ENCODE assay signal across 9 cellular contexts in genomic region chr12:724194-724855, GRCh38. TPM values are rescaled to one million over a fixed set of nuclear protein-coding genes. Genes with fewer than 3 reads are reported as not detected.
A peak's percentile ranks its signal among the peaks of the same experiment; 100 is the strongest.
DNase-seq lines count a peak whose midpoint lies in the region; ATAC-seq, FAIRE-seq and TF ChIP-seq lines count a peak whose summit lies in the region.
"Had no signal": no experiment of that assay in that cellular context is flagged by ENCODE, and none has a peak within 500 bp of the region (broad histone marks: within the 10 kb centered on the region; RNA-seq: fewer than 3 reads in every experiment).

No MANE protein-coding gene starts in this region.

- no peaks in the 10 kb centered on the region for H3K27me3 Mint-ChIP-seq in activated naive CD4-positive, alpha-beta T cell treated with anti-CD3 and anti-CD28 coated beads, Interleukin-2, amount 50 U/mL, for 24 hours
- no peaks in the 10 kb centered on the region for H3K27me3 Mint-ChIP-seq in stimulated activated naive CD8-positive, alpha-beta T cell treated with anti-CD3 and anti-CD28 coated beads, Interleukin-15, Interleukin-2, amounts not matched to agents 100 ng/mL and 50 ng/mL, for 24 hours

- peaks cover 87% of the 10 kb centered on the region for H3K4me1 Mint-ChIP-seq in activated naive CD4-positive, alpha-beta T cell treated with anti-CD3 and anti-CD28 coated beads, Interleukin-2, amount 50 U/mL, for 24 hours
- peaks cover 86% of the 10 kb centered on the region for H3K4me1 Mint-ChIP-seq in stimulated activated naive CD8-positive, alpha-beta T cell treated with anti-CD3 and anti-CD28 coated beads, Interleukin-15, Interleukin-2, amounts not matched to agents 100 ng/mL and 50 ng/mL, for 24 hours (ENCODE audit: low read depth)

- no peak for DNase-seq in activated naive CD4-positive, alpha-beta T cell (lab: John Stamatoyannopoulos, UW)
- peak; percentile 48 for DNase-seq in OCI-M1 (lab: John Stamatoyannopoulos, UW)
- peak; percentile 87 for DNase-seq in epithelial cell of esophagus (ENCODE audit: low read depth)
- DNase-seq in mucosa of gallbladder (ENCODE audit: low spot score): no peak
- no peak for DNase-seq in D721Med (ENCODE audit: insufficient read length, low spot score)

- H3K4me3 ChIP-seq in epithelial cell of esophagus (ENCODE audit: low read length): no peak overlapping the region
- H3K4me3 ChIP-seq: tibial nerve had no signal

- peak overlapping the region; percentile 54 for H3K4me3 Mint-ChIP-seq in activated naive CD4-positive, alpha-beta T cell treated with anti-CD3 and anti-CD28 coated beads, Interleukin-2, amount 50 U/mL, for 24 hours
- peak overlapping the region; percentile 30 for H3K4me3 Mint-ChIP-seq in stimulated activated naive CD8-positive, alpha-beta T cell treated with anti-CD3 and anti-CD28 coated beads, Interleukin-15, Interleukin-2, amounts not matched to agents 100 ng/mL and 50 ng/mL, for 24 hours

- no peaks in the 10 kb centered on the region for H3K36me3 Mint-ChIP-seq in activated naive CD4-positive, alpha-beta T cell treated with anti-CD3 and anti-CD28 coated beads, Interleukin-2, amount 50 U/mL, for 24 hours
- H3K36me3 Mint-ChIP-seq in stimulated activated naive CD8-positive, alpha-beta T cell treated with anti-CD3 and anti-CD28 coated beads, Interleukin-15, Interleukin-2, amounts not matched to agents 100 ng/mL and 50 ng/mL, for 24 hours (ENCODE audit: low read depth): peaks cover 4% of the 10 kb centered on the region

- no peak for ATAC-seq in HG02678 (IDR thresholded peaks at IDR 0.05; ENCODE audit: unreplicated experiment)

- H3K9me3 Mint-ChIP-seq in activated naive CD4-positive, alpha-beta T cell treated with anti-CD3 and anti-CD28 coated beads, Interleukin-2, amount 50 U/mL, for 24 hours: peaks cover 13% of the 10 kb centered on the region
- H3K9me3 Mint-ChIP-seq in stimulated activated naive CD8-positive, alpha-beta T cell treated with anti-CD3 and anti-CD28 coated beads, Interleukin-15, Interleukin-2, amounts not matched to agents 100 ng/mL and 50 ng/mL, for 24 hours: peaks cover 7% of the 10 kb centered on the region

- no peak for TF ChIP-seq CTCF in epithelial cell of esophagus (IDR thresholded peaks at IDR 0.05; ENCODE audit: insufficient read depth, low read depth, low read length, missing control alignments)
- no peak for TF ChIP-seq CTCF in D721Med (IDR thresholded peaks at IDR 0.05; ENCODE audit: insufficient read depth, missing control alignments)

- peak overlapping the region; percentile 96 for H3K27ac Mint-ChIP-seq in activated naive CD4-positive, alpha-beta T cell treated with anti-CD3 and anti-CD28 coated beads, Interleukin-2, amount 50 U/mL, for 24 hours
- H3K27ac Mint-ChIP-seq in stimulated activated naive CD8-positive, alpha-beta T cell treated with anti-CD3 and anti-CD28 coated beads, Interleukin-15, Interleukin-2, amounts not matched to agents 100 ng/mL and 50 ng/mL, for 24 hours: peak overlapping the region; percentile 88

- FAIRE-seq in D721Med (lab: Jason Lieb, UNC): no peak

RNA-seq across cellular contexts. Expression of gene WNK1, which starts 28.1 kb away (rescaled TPM):
- total RNA-seq in mucosa of gallbladder: 170 TPM

Comparison
In these comparisons a context has a peak if more than half of its experiments do, and no peak if none do; other contexts are left out.
1. DNase-seq: peak in OCI-M1 (single experiment) and epithelial cell of esophagus (single experiment); none in activated naive CD4-positive, alpha-beta T cell (0 of 4), mucosa of gallbladder (single experiment) and D721Med (single experiment).